Comparison of ENCODE assay signal across 20 cellular contexts in the genomic region with DNA sequence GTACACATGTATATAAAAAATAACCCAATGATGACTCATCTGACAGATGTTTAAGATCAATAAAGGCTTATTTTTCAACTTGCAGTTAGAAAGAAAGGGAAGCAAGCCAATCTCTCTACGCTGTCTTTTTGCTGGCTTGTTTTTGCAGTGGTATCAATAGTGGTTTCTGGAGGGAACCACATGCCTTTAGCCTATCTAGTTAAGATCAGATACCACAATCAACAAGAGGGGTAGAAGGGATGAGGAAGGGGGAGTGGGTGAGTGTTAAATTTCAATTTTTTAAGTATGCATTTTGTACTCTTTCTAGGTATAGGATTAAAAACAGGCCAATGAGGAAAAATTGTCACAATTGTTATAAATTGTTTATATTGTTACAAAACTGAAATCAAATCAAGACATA.
"Had no signal": no experiment of that assay in that cellular context is flagged by ENCODE, and none has a peak within 500 bp of the region (broad histone marks: within the 10 kb centered on the region; RNA-seq: fewer than 3 reads in every experiment).

No MANE protein-coding gene starts in this region.

- H3K4me3 Mint-ChIP-seq: naive thymus-derived CD8-positive, alpha-beta T cell; stimulated activated naive B cell treated with anti-CD40 and anti-IgM and Interleukin-4, amounts not matched to agents 10 μg/mL and 1 μg/mL and 100 μg/mL, for 72 hours; stimulated activated naive CD8-positive, alpha-beta T cell treated with anti-CD3 and anti-CD28 coated beads, Interleukin-15, amount 100 ng/mL, for 72 hours had no signal

- H3K36me3 Mint-ChIP-seq: naive thymus-derived CD8-positive, alpha-beta T cell; stimulated activated naive B cell treated with anti-CD40 and anti-IgM and Interleukin-4, amounts not matched to agents 10 μg/mL and 1 μg/mL and 100 μg/mL, for 72 hours had no signal

- H3K4me1 ChIP-seq: heart right ventricle, transverse colon had no signal

- H3K4me3 ChIP-seq: coronary artery, heart right ventricle, mucosa of descending colon, skin epidermis, thoracic aorta, transverse colon had no signal

- H3K36me3 ChIP-seq: heart right ventricle, neutrophil, thoracic aorta, transverse colon had no signal

- H3K27me3 ChIP-seq: heart right ventricle, neutrophil, transverse colon had no signal

- H3K9me3 Mint-ChIP-seq: naive thymus-derived CD8-positive, alpha-beta T cell; stimulated activated naive B cell treated with anti-CD40 and anti-IgM and Interleukin-4, amounts not matched to agents 10 μg/mL and 1 μg/mL and 100 μg/mL, for 72 hours; stimulated activated naive CD8-positive, alpha-beta T cell treated with anti-CD3 and anti-CD28 coated beads, Interleukin-15, amount 100 ng/mL, for 72 hours had no signal

- DNase-seq: effector CD8-positive, alpha-beta T cell; foreskin melanocyte; heart right ventricle; hypothalamus; kidney glomerular epithelial cell; mammary epithelial cell; mucosa of descending colon; naive thymus-derived CD8-positive, alpha-beta T cell; posterior cingulate gyrus; stimulated activated CD4-positive, alpha-beta T cell treated with anti-CD3 and anti-CD28 coated beads, Interleukin-2, amount 100 ng/mL, for 24 hours; stimulated activated CD4-positive, alpha-beta T cell treated with anti-CD3 and anti-CD28 coated beads, Interleukin-4, amount 100 ng/mL, for 4 hours; stimulated activated naive B cell treated with anti-CD40 and anti-IgM and Interleukin-4, amounts not matched to agents 10 μg/mL and 1 μg/mL and 100 μg/mL, for 72 hours; stimulated activated naive CD8-positive, alpha-beta T cell treated with anti-CD3 and anti-CD28 coated beads, Interleukin-15, amount 100 ng/mL, for 72 hours; transverse colon had no signal

- H3K27ac Mint-ChIP-seq: naive thymus-derived CD8-positive, alpha-beta T cell; stimulated activated naive B cell treated with anti-CD40 and anti-IgM and Interleukin-4, amounts not matched to agents 10 μg/mL and 1 μg/mL and 100 μg/mL, for 72 hours; stimulated activated naive CD8-positive, alpha-beta T cell treated with anti-CD3 and anti-CD28 coated beads, Interleukin-15, amount 100 ng/mL, for 72 hours had no signal

- H3K4me1 Mint-ChIP-seq: naive thymus-derived CD8-positive, alpha-beta T cell; stimulated activated naive B cell treated with anti-CD40 and anti-IgM and Interleukin-4, amounts not matched to agents 10 μg/mL and 1 μg/mL and 100 μg/mL, for 72 hours; stimulated activated naive CD8-positive, alpha-beta T cell treated with anti-CD3 and anti-CD28 coated beads, Interleukin-15, amount 100 ng/mL, for 72 hours had no signal

- H3K27ac ChIP-seq: coronary artery, heart right ventricle, neutrophil, skin epidermis, thoracic aorta, transverse colon had no signal

- ATAC-seq: heart right ventricle; left lobe of liver; mucosa of descending colon; naive thymus-derived CD8-positive, alpha-beta T cell; sciatic nerve; stimulated activated naive B cell treated with anti-CD40 and anti-IgM and Interleukin-4, amounts not matched to agents 10 μg/mL and 1 μg/mL and 100 μg/mL, for 72 hours; stimulated activated naive CD8-positive, alpha-beta T cell treated with anti-CD3 and anti-CD28 coated beads, Interleukin-15, amount 100 ng/mL, for 72 hours had no signal

- H3K9me3 ChIP-seq: heart right ventricle, mucosa of descending colon, neutrophil, thoracic aorta, transverse colon had no signal
